ENCODE assay signal across 25 cellular contexts in the genomic region with DNA sequence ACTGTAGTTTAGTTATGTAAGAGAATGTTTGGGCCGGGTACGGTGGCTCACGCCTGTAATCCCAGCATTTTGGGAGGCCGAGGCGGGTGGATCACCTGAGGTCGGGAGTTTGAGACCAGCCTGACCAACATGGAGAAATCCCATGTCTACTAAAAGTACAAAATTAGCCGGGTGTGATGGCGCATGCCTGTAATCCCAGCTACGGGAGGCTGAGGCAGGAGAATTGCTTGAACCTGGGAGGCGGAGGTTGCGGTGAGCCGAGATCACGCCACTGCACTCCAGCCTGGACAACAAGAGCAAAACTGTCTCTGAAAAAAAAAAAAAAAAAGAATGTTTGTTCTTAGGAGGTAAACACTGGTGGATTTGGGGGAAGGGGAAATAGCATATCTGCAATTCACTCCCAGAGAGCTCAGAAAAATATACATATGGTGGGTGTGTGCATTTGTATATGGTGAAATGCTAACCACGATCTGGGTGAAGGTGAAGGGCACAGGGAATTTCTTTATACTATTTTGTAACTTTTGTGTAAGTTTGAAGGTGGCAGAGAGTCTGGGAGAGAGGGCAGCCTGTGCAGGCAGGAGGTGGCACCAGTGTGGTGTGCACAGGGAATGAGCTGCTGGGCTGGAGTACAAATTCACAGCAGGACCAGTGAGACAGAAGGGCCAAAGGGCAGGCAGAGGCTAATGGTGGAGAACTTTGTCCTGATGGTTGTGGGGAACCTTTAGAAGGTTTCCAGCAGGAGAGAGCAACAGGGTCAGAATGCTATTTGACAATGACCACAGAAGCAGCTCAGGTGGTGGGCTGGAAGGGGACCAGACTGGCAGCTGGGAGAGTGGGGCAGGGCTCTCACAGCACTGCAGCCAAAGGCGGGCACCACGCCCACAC. TPM values are rescaled to one million over a fixed set of nuclear protein-coding genes. Genes with fewer than 3 reads are reported as not detected.
DNase-seq lines count a peak whose midpoint lies in the region; ATAC-seq and TF ChIP-seq lines count a peak whose summit lies in the region.
"Had no signal": no experiment of that assay in that cellular context is flagged by ENCODE, and none has a peak within 500 bp of the region (broad histone marks: within the 10 kb centered on the region; RNA-seq: fewer than 3 reads in every experiment).

No MANE protein-coding gene starts in this region.

- H3K4me1 ChIP-seq in upper lobe of right lung (no peaks in the 10 kb centered on the region), smooth muscle cell (ENCODE audit: low read depth) (no peaks in the 10 kb centered on the region)
- H3K4me1 ChIP-seq: gastroesophageal sphincter, left ventricle myocardium inferior, SJCRH30 had no signal

- H3K27ac ChIP-seq in upper lobe of right lung (no peak overlapping the region), smooth muscle cell (ENCODE audit: low read depth) (no peak overlapping the region)
- H3K27ac ChIP-seq: gastroesophageal sphincter, left ventricle myocardium inferior, parathyroid adenoma, SJCRH30, skin epidermis had no signal

- H3K27me3 ChIP-seq in upper lobe of right lung (no peaks in the 10 kb centered on the region), smooth muscle cell (ENCODE audit: low read depth) (no peaks in the 10 kb centered on the region)
- H3K27me3 ChIP-seq: gastroesophageal sphincter, SJCRH30 had no signal

- no peak overlapping the region for H2AFZ ChIP-seq in smooth muscle cell (ENCODE audit: low read depth)
- H2AFZ ChIP-seq: parathyroid adenoma had no signal

- H4K20me1 ChIP-seq in smooth muscle cell (ENCODE audit: low read depth) = no peaks in the 10 kb centered on the region

- no peak for ATAC-seq in activated naive CD8-positive, alpha-beta T cell treated with anti-CD3 and anti-CD28 coated beads, Interleukin-2, amount 50 U/mL, for 24 hours
- ATAC-seq in upper lobe of right lung = peak; percentile 69
- no peak for ATAC-seq in GM19455 (IDR thresholded peaks at IDR 0.05; ENCODE audit: unreplicated experiment)
- ATAC-seq: gastroesophageal sphincter had no signal

- H3K36me3 Mint-ChIP-seq in activated naive CD8-positive, alpha-beta T cell treated with anti-CD3 and anti-CD28 coated beads, Interleukin-2, amount 50 U/mL, for 24 hours (ENCODE audit: low read depth) = no peaks in the 10 kb centered on the region
- no peaks in the 10 kb centered on the region for H3K36me3 Mint-ChIP-seq in activated naive CD8-positive, alpha-beta T cell treated with anti-CD3 and anti-CD28 coated beads for 36 hours
- H3K36me3 Mint-ChIP-seq in dendritic cell treated with granulocyte-macrophage colony-stimulating factor and Interleukin-4, amounts not matched to agents 40 ng/mL and 50 ng/mL, for 4 days (ENCODE audit: low read depth) = no peaks in the 10 kb centered on the region

- no peak overlapping the region for H3K4me2 ChIP-seq in smooth muscle cell

- intact Hi-C loops in dendritic cell treated with granulocyte-macrophage colony-stimulating factor and Interleukin-4, amounts not matched to agents 40 ng/mL and 50 ng/mL, for 4 days (cut with micrococcal nuclease) = no loop called here
- intact Hi-C loops in upper lobe of right lung (cut with DNase I) = no loop called here

- peaks cover under 1% of the 10 kb centered on the region for H3K4me1 Mint-ChIP-seq in activated naive CD8-positive, alpha-beta T cell treated with anti-CD3 and anti-CD28 coated beads, Interleukin-2, amount 50 U/mL, for 24 hours
- H3K4me1 Mint-ChIP-seq in activated naive CD8-positive, alpha-beta T cell treated with anti-CD3 and anti-CD28 coated beads for 36 hours = peaks cover under 1% of the 10 kb centered on the region
- peaks cover 56% of the 10 kb centered on the region for H3K4me1 Mint-ChIP-seq in dendritic cell treated with granulocyte-macrophage colony-stimulating factor and Interleukin-4, amounts not matched to agents 40 ng/mL and 50 ng/mL, for 4 days (ENCODE audit: low read depth)

- H3K36me3 ChIP-seq in upper lobe of right lung (no peaks in the 10 kb centered on the region), smooth muscle cell (ENCODE audit: low read depth) (no peaks in the 10 kb centered on the region)
- H3K36me3 ChIP-seq: gastroesophageal sphincter, left ventricle myocardium inferior, SJCRH30 had no signal

- no peaks in the 10 kb centered on the region for H3K79me2 ChIP-seq in smooth muscle cell (ENCODE audit: low read depth)
- H3K79me2 ChIP-seq: parathyroid adenoma had no signal

- no peak overlapping the region for H3K4me3 Mint-ChIP-seq in activated naive CD8-positive, alpha-beta T cell treated with anti-CD3 and anti-CD28 coated beads, Interleukin-2, amount 50 U/mL, for 24 hours
- H3K4me3 Mint-ChIP-seq in activated naive CD8-positive, alpha-beta T cell treated with anti-CD3 and anti-CD28 coated beads for 36 hours = no peak overlapping the region
- H3K4me3 Mint-ChIP-seq in dendritic cell treated with granulocyte-macrophage colony-stimulating factor and Interleukin-4, amounts not matched to agents 40 ng/mL and 50 ng/mL, for 4 days = no peak overlapping the region
- H3K4me3 Mint-ChIP-seq: activated B cell treated with CpG ODN at 0.5 μM for 24 hours; CD4-positive, alpha-beta T cell; T-helper 1 cell treated with Interleukin-12 subunit alpha and Interleukin-12 subunit beta and Interleukin-4 antibody, amounts not matched to agents 30 μg/mL and 1 μg/mL, for 36 hours had no signal

- H3K4me3 ChIP-seq in upper lobe of right lung = no peak overlapping the region
- H3K4me3 ChIP-seq in smooth muscle cell = no peak overlapping the region
- H3K4me3 ChIP-seq: gastroesophageal sphincter, left ventricle myocardium inferior, SJCRH30, skin epidermis had no signal

- H3K27me3 Mint-ChIP-seq in activated naive CD8-positive, alpha-beta T cell treated with anti-CD3 and anti-CD28 coated beads, Interleukin-2, amount 50 U/mL, for 24 hours = no peaks in the 10 kb centered on the region
- H3K27me3 Mint-ChIP-seq in activated naive CD8-positive, alpha-beta T cell treated with anti-CD3 and anti-CD28 coated beads for 36 hours = no peaks in the 10 kb centered on the region
- no peaks in the 10 kb centered on the region for H3K27me3 Mint-ChIP-seq in dendritic cell treated with granulocyte-macrophage colony-stimulating factor and Interleukin-4, amounts not matched to agents 40 ng/mL and 50 ng/mL, for 4 days
- H3K27me3 Mint-ChIP-seq: CD4-positive, alpha-beta T cell had no signal

- H3K9me3 Mint-ChIP-seq in activated naive CD8-positive, alpha-beta T cell treated with anti-CD3 and anti-CD28 coated beads, Interleukin-2, amount 50 U/mL, for 24 hours = no peaks in the 10 kb centered on the region
- H3K9me3 Mint-ChIP-seq in activated naive CD8-positive, alpha-beta T cell treated with anti-CD3 and anti-CD28 coated beads for 36 hours = no peaks in the 10 kb centered on the region
- no peaks in the 10 kb centered on the region for H3K9me3 Mint-ChIP-seq in dendritic cell treated with granulocyte-macrophage colony-stimulating factor and Interleukin-4, amounts not matched to agents 40 ng/mL and 50 ng/mL, for 4 days
- H3K9me3 Mint-ChIP-seq: activated B cell treated with CpG ODN at 0.5 μM for 24 hours; CD4-positive, alpha-beta T cell had no signal

- H3K9me3 ChIP-seq in upper lobe of right lung (no peaks in the 10 kb centered on the region), smooth muscle cell (replicated peaks; ENCODE audit: low read depth) (no peaks in the 10 kb centered on the region)
- H3K9me3 ChIP-seq: SJCRH30 had no signal

- DNase-seq in activated naive CD8-positive, alpha-beta T cell treated with anti-CD3 and anti-CD28 coated beads, Interleukin-2, amount 50 U/mL, for 24 hours = no peak
- DNase-seq in activated naive CD8-positive, alpha-beta T cell treated with anti-CD3 and anti-CD28 coated beads for 36 hours = no peak
- DNase-seq in myocyte (ENCODE audit: low read depth) (peak; percentile 83), upper lobe of right lung (no peak), putamen (ENCODE audit: low spot score) (no peak), smooth muscle cell (lab: John Stamatoyannopoulos, UW; ENCODE audit: unreplicated experiment) (no peak)
- DNase-seq: activated B cell treated with CpG ODN at 0.5 μM for 24 hours; activated gamma-delta T cell treated with Interleukin-2 at 50 U/mL for 16 hours; caudate nucleus; CD4-positive, alpha-beta T cell; DMS79; erythroblast; HCEC 1CT; left ventricle myocardium inferior; NCI-H1694; NCI-H774; SJCRH30; stimulated activated CD4-positive, alpha-beta T cell treated with anti-CD3 and anti-CD28 coated beads, Interleukin-4, amount 100 ng/mL, for 24 hours; substantia nigra had no signal

- WGBS in smooth muscle cell (ENCODE audit: low lambda C conversion rate) = 96% methylated on average over 16 of the region's 16 CpGs

- peak overlapping the region; percentile 56 for H3K27ac Mint-ChIP-seq in activated naive CD8-positive, alpha-beta T cell treated with anti-CD3 and anti-CD28 coated beads, Interleukin-2, amount 50 U/mL, for 24 hours
- no peak overlapping the region for H3K27ac Mint-ChIP-seq in activated naive CD8-positive, alpha-beta T cell treated with anti-CD3 and anti-CD28 coated beads for 36 hours
- H3K27ac Mint-ChIP-seq in dendritic cell treated with granulocyte-macrophage colony-stimulating factor and Interleukin-4, amounts not matched to agents 40 ng/mL and 50 ng/mL, for 4 days = peak overlapping the region; percentile 28
- H3K27ac Mint-ChIP-seq: activated B cell treated with CpG ODN at 0.5 μM for 24 hours; CD4-positive, alpha-beta T cell; T-helper 1 cell treated with Interleukin-12 subunit alpha and Interleukin-12 subunit beta and Interleukin-4 antibody, amounts not matched to agents 30 μg/mL and 1 μg/mL, for 36 hours had no signal

- TF ChIP-seq CTCF in upper lobe of right lung (IDR thresholded peaks at IDR 0.05) = no peak
- TF ChIP-seq CTCF in smooth muscle cell (IDR thresholded peaks at IDR 0.05; ENCODE audit: borderline replicate concordance, insufficient read depth, poor library complexity, severe bottlenecking) = no peak

- H3F3A ChIP-seq in smooth muscle cell (ENCODE audit: low read depth) = no peaks in the 10 kb centered on the region

- H3K9ac ChIP-seq in smooth muscle cell (ENCODE audit: low read depth) = no peak overlapping the region
- H3K9ac ChIP-seq: parathyroid adenoma had no signal

RNA-seq across cellular contexts. Expression of gene SSR1, which starts 42.4 kb away (rescaled TPM):
- 100 to 1,000 TPM; 132 to 139 TPM for total RNA-seq in activated naive CD8-positive, alpha-beta T cell treated with anti-CD3 and anti-CD28 coated beads for 36 hours
- total RNA-seq in myocyte = 68.2 and 74.2 TPM in 2 replicates
- 94.1 TPM for polyA plus RNA-seq in myocyte (2012)
- total RNA-seq in upper lobe of right lung = 128 TPM
- total RNA-seq in smooth muscle cell = 304 and 369 TPM in 2 replicates
- polyA plus RNA-seq in smooth muscle cell = 264 and 306 TPM in 2 replicates
